In the genomic region with DNA sequence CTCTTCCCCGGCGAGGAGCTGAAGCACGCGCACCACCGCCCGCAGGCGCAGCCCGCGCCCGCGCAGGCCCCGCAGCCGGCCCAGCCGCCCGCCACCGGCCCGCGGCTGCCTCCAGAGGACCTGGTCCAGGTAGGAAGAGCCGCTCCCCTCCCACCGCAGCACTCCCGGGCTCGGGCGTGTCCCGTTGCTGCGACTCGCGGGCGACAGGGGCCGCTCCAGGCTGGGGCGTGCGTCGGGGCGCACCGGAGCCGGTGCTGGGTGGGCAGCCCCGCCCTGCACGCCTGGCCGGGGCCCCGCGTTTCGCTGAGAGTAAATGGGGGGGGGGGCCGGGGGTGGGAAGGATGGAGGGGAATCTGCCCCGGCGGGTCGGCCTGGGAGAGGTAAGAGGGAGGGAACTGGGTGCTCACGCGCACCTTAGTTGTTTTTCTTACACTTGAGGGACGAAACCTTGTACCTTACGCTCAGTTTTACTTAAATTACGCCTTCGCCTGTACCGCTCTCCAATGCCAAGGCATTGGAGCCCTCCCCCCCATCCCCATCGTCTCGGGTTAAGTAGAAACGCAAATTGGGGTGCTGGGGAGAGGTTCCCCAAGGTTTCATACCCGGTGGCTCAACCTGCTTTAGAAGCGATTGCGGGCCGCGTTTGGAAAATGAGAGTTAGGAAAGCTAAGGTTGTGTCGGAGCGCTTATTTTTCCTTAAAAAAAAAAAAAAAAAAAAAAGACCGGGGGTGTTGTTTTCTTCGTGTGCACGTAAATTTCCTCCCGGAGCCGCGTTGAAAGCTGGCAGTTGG, we compare ENCODE assay signal across 8 cellular contexts. TPM values are rescaled to one million over a fixed set of nuclear protein-coding genes. Genes with fewer than 3 reads are reported as not detected.
DNase-seq lines count a peak whose midpoint lies in the region; ATAC-seq and TF ChIP-seq lines count a peak whose summit lies in the region.

No MANE protein-coding gene starts in this region.

- H3K27ac Mint-ChIP-seq in activated T-cell treated with anti-CD3 and anti-CD28 coated beads, Interleukin-2, amount 50 U/mL, for 72 hours: no peak overlapping the region
- H3K27ac Mint-ChIP-seq in osteocyte (ENCODE audit: unreplicated experiment): peak overlapping the region; percentile 78

- peak overlapping the region; percentile 91 for H3K27ac ChIP-seq in foreskin keratinocyte

- peaks cover 38% of the 10 kb centered on the region for H3K4me1 ChIP-seq in foreskin keratinocyte

- DNase-seq in 8988T (peak; percentile 62), NCI-H226 (peak; percentile 23), foreskin keratinocyte (peak in 1 of 2 donors; percentile 10), osteocyte (ENCODE audit: extremely low spot score, unreplicated experiment) (no peak), NOMO-1 treated with DMSO at 0.1 percent for 48 hours (lab: John Stamatoyannopoulos, UW; ENCODE audit: unreplicated experiment) (no peak)
- DNase-seq in activated T-cell treated with anti-CD3 and anti-CD28 coated beads, Interleukin-2, amount 50 U/mL, for 72 hours: peak; percentile 51 to 65

- peaks cover 0 to 2% of the 10 kb centered on the region in 2 donors for H3K36me3 Mint-ChIP-seq in activated T-cell treated with anti-CD3 and anti-CD28 coated beads, Interleukin-2, amount 50 U/mL, for 72 hours (ENCODE audit: insufficient read depth in 2 of 2)
- H3K36me3 Mint-ChIP-seq in osteocyte (ENCODE audit: unreplicated experiment): peaks cover 3% of the 10 kb centered on the region

- peaks cover 19% of the 10 kb centered on the region for H3K4me1 Mint-ChIP-seq in activated T-cell treated with anti-CD3 and anti-CD28 coated beads, Interleukin-2, amount 50 U/mL, for 72 hours (ENCODE audit: low read depth)
- peaks cover 25% of the 10 kb centered on the region for H3K4me1 Mint-ChIP-seq in osteocyte (ENCODE audit: unreplicated experiment)

- H3K27me3 Mint-ChIP-seq in activated T-cell treated with anti-CD3 and anti-CD28 coated beads, Interleukin-2, amount 50 U/mL, for 72 hours (ENCODE audit: low read depth): peaks cover 45% of the 10 kb centered on the region
- peaks cover 9% of the 10 kb centered on the region for H3K27me3 Mint-ChIP-seq in osteocyte (ENCODE audit: unreplicated experiment)

- TF ChIP-seq CTCF in foreskin keratinocyte (conservative IDR thresholded peaks at IDR 0.05) (peak; percentile 27), osteocyte (IDR thresholded peaks at IDR 0.05) (peak; percentile 36)

- peak overlapping the region; percentile 78 to 88 for H3K4me3 Mint-ChIP-seq in activated T-cell treated with anti-CD3 and anti-CD28 coated beads, Interleukin-2, amount 50 U/mL, for 72 hours
- peak overlapping the region; percentile 83 for H3K4me3 Mint-ChIP-seq in osteocyte (ENCODE audit: unreplicated experiment)

- no peaks in the 10 kb centered on the region for H3K27me3 ChIP-seq in foreskin keratinocyte

- ATAC-seq in GM18499 (IDR thresholded peaks at IDR 0.05; ENCODE audit: insufficient read depth, unreplicated experiment): peak; percentile 24
- ATAC-seq in HG02870 (IDR thresholded peaks at IDR 0.05; ENCODE audit: unreplicated experiment): peak; percentile 32
- peak; percentile 39 to 50 for ATAC-seq in activated T-cell treated with anti-CD3 and anti-CD28 coated beads, Interleukin-2, amount 50 U/mL, for 72 hours (replicated peaks in 1 of 2)
- peak; percentile 0 for ATAC-seq in foreskin keratinocyte

- no peaks in the 10 kb centered on the region for H3K9me3 Mint-ChIP-seq in activated T-cell treated with anti-CD3 and anti-CD28 coated beads, Interleukin-2, amount 50 U/mL, for 72 hours
- H3K9me3 Mint-ChIP-seq in osteocyte (ENCODE audit: unreplicated experiment): no peaks in the 10 kb centered on the region

RNA-seq across cellular contexts. Expression of gene KLF5, which starts 0.8 kb away (rescaled TPM):
- 1 to 10 TPM; 3.2 to 3.7 TPM for total RNA-seq in activated T-cell treated with anti-CD3 and anti-CD28 coated beads, Interleukin-2, amount 50 U/mL, for 72 hours
- 75.7 and 85.3 TPM in 2 replicates for total RNA-seq in foreskin keratinocyte
- polyA plus RNA-seq in foreskin keratinocyte: 31.6 and 39.7 TPM in 2 replicates
- total RNA-seq in osteocyte: 2.1 and 2.6 TPM in 2 replicates

Comparison
In these comparisons a context has a peak if more than half of its experiments do, and no peak if none do; other contexts are left out.
1. DNase-seq: peak in 8988T (single experiment), NCI-H226 (single experiment) and activated T-cell treated with anti-CD3 and anti-CD28 coated beads, Interleukin-2, amount 50 U/mL, for 72 hours (2 of 2); none in osteocyte (single experiment) and NOMO-1 treated with DMSO at 0.1 percent for 48 hours (single experiment).
2. RNA of gene KLF5, which starts 0.8 kb away (total RNA-seq): 75.7 to 85.3 TPM in foreskin keratinocyte; 3.2 to 3.7 TPM in activated T-cell treated with anti-CD3 and anti-CD28 coated beads, Interleukin-2, amount 50 U/mL, for 72 hours and 2.1 to 2.6 TPM in osteocyte; every median in the first group is over 10 times any median in the second.
3. Peak in every context shown above with its lines, with median percentiles within 50 percentile points of each other: ATAC-seq.